9 cellular contexts compared by ENCODE assay signal in genomic region chr6:13923527-13924145, GRCh38. TPM values are rescaled to one million over a fixed set of nuclear protein-coding genes. Genes with fewer than 3 reads are reported as not detected.
DNase-seq lines count a peak whose midpoint lies in the region; ATAC-seq and TF ChIP-seq lines count a peak whose summit lies in the region.
"Had no signal": no experiment of that assay in that cellular context is flagged by ENCODE, and none has a peak within 500 bp of the region (broad histone marks: within the 10 kb centered on the region; RNA-seq: fewer than 3 reads in every experiment).

No MANE protein-coding gene starts in this region.

- TF ChIP-seq EP300 in neural cell (conservative IDR thresholded peaks at IDR 0.05; ENCODE audit: poor library complexity, severe bottlenecking): no peak

- no peaks in the 10 kb centered on the region for H3K9me2 ChIP-seq in neural cell (ENCODE audit: insufficient read depth, low read length)

- DNase-seq in COLO829 (ENCODE audit: low spot score) (peak; percentile 51), MG63 (peak; percentile 66), dorsolateral prefrontal cortex (no peak), NCI-H2107 treated with DMSO at 0.1 percent for 48 hours (lab: John Stamatoyannopoulos, UW; ENCODE audit: unreplicated experiment) (no peak)
- DNase-seq: central memory CD4-positive, alpha-beta T cell had no signal

- H3K4me3 ChIP-seq in MG63 (peak overlapping the region; percentile 39), dorsolateral prefrontal cortex (peak overlapping the region in 47 of 59 donors; percentile 36 to 72 (median 56)), neural cell (ENCODE audit: low read length) (peak overlapping the region; percentile 69)

- no peak for TF ChIP-seq CTCF in dorsolateral prefrontal cortex (IDR thresholded peaks at IDR 0.05 in 54 of 56, conservative IDR thresholded peaks at IDR 0.05 in 2 of 56; ENCODE audit: low read depth in 1 of 56, partially characterized antibody in 56 of 56)
- no peak for TF ChIP-seq CTCF in neural cell (IDR thresholded peaks at IDR 0.05; ENCODE audit: poor library complexity, severe bottlenecking)

- no peaks in the 10 kb centered on the region for H3K79me2 ChIP-seq in neural cell (replicated peaks; ENCODE audit: insufficient read depth, low read length)

- H3K27me3 ChIP-seq in MG63 (peaks cover 52% of the 10 kb centered on the region), dorsolateral prefrontal cortex (peaks cover 0 to 49% (median 28%) of the 10 kb centered on the region in 45 donors), neural cell (ENCODE audit: insufficient read depth, low read depth, low read length) (peaks cover 18% of the 10 kb centered on the region)

- TF ChIP-seq RAD21 in neural cell (conservative IDR thresholded peaks at IDR 0.05): no peak

- no peaks in the 10 kb centered on the region for H3K36me3 ChIP-seq in MG63
- H3K36me3 ChIP-seq in neural cell (ENCODE audit: insufficient read depth, low read length): no peaks in the 10 kb centered on the region

- intact Hi-C loops in dorsolateral prefrontal cortex (cut with DNase I): no loop called here

- no peak overlapping the region for H3K9ac ChIP-seq in neural cell (ENCODE audit: low read length)

- H3F3A ChIP-seq in neural cell (ENCODE audit: insufficient read depth, low read length, poor library complexity, severe bottlenecking): no peaks in the 10 kb centered on the region

- H3K27ac ChIP-seq in dorsolateral prefrontal cortex: peak overlapping the region in 28 of 59 donors; percentile 2 to 78 (median 46)
- no peak overlapping the region for H3K27ac ChIP-seq in neural cell (ENCODE audit: low read length)

- no peak overlapping the region for H3K4me2 ChIP-seq in neural cell (ENCODE audit: low read length)

- no peak overlapping the region for H2AFZ ChIP-seq in neural cell (ENCODE audit: low read depth, low read length)

- H4K20me1 ChIP-seq in neural cell (ENCODE audit: insufficient read depth): no peaks in the 10 kb centered on the region

- no peak for ATAC-seq in HG03460 (IDR thresholded peaks at IDR 0.05; ENCODE audit: unreplicated experiment)
- ATAC-seq in HG03159 (IDR thresholded peaks at IDR 0.05; ENCODE audit: unreplicated experiment): no peak
- ATAC-seq in GM21367 (IDR thresholded peaks at IDR 0.05; ENCODE audit: unreplicated experiment): no peak

- H3K9me3 ChIP-seq in MG63 (no peaks in the 10 kb centered on the region; the same call in 1 of the 2 replicates), neural cell (ENCODE audit: low read length) (no peaks in the 10 kb centered on the region)

TF ChIP-seq in neural cell, 6 proteins besides CTCF, POLR2A, EP300 and RAD21:
- no peak for TF ChIP-seq POLR2AphosphoS5 (IDR thresholded peaks at IDR 0.05)
- no peak for TF ChIP-seq EZH2 (IDR thresholded peaks at IDR 0.05; ENCODE audit: borderline replicate concordance, insufficient read depth, low read length, poor library complexity, severe bottlenecking)
- no peak for TF ChIP-seq SMC3 (conservative IDR thresholded peaks at IDR 0.05; ENCODE audit: poor library complexity)
- no peak for TF ChIP-seq REST (IDR thresholded peaks at IDR 0.05; ENCODE audit: borderline replicate concordance)
- no peak for TF ChIP-seq TAF1 (IDR thresholded peaks at IDR 0.05; ENCODE audit: low read depth)
- TF ChIP-seq MXI1 (conservative IDR thresholded peaks at IDR 0.05; ENCODE audit: poor library complexity, severe bottlenecking): no peak
TF ChIP-seq in neural cell: peak in this region for 0.

RNA-seq across cellular contexts. Expression of gene RNF182, which starts 1.1 kb away (rescaled TPM):
- 0.23 and 0.42 TPM in 2 replicates for total RNA-seq in MG63 (2014; rRNA removed; shearing (Covaris generic); ENCODE audit: low replicate concordance)
- total RNA-seq in dorsolateral prefrontal cortex: 10 to 100 TPM in 116 of 120 experiments, 1 to 10 TPM in 4; 4.9 to 73.1 (median 20.5) TPM
- 6.4 and 8.0 TPM in 2 replicates for polyA plus RNA-seq in neural cell
- 9.5 TPM in 2 replicates for polyA minus RNA-seq in neural cell

Comparison
In these comparisons a context has a peak if more than half of its experiments do, and no peak if none do; other contexts are left out.
1. DNase-seq: peak in COLO829 (single experiment) and MG63 (single experiment); none in dorsolateral prefrontal cortex (0 of 10) and NCI-H2107 treated with DMSO at 0.1 percent for 48 hours (single experiment).
2. Peak in every context shown above with its lines, with median percentiles within 50 percentile points of each other: H3K4me3 ChIP-seq.